ENCODE assay signal across 20 cellular contexts in the genomic region with DNA sequence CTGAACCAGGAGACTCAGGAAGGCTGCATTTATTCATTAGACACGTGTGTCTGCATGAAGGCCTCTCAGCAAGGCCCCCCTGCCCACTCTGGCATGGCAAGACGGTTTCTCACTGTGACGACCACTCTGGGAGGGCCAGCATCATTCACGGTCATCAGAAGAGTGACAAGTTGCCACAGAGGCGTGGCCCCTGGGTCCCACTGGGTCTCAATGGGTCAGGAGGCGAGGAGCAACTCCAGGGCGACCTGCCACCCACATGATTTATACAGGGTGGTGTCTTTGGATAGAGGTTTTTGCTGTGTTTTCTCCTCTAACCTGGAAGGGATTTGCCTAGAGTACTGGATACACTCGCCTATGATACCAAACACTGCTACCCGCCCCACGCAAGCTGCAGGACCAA.
"Had no signal": no experiment of that assay in that cellular context is flagged by ENCODE, and none has a peak within 500 bp of the region (broad histone marks: within the 10 kb centered on the region; RNA-seq: fewer than 3 reads in every experiment).

No MANE protein-coding gene starts in this region.

- H3K27me3 ChIP-seq: testis had no signal

- H3K27ac Mint-ChIP-seq: activated CD4-positive, alpha-beta memory T cell treated with anti-CD3 and anti-CD28 coated beads for 36 hours; activated naive CD4-positive, alpha-beta T cell treated with anti-CD3 and anti-CD28 coated beads, Interleukin-2, amount 50 U/mL, for 24 hours; activated naive CD8-positive, alpha-beta T cell treated with anti-CD3 and anti-CD28 coated beads, Interleukin-2, amount 50 U/mL, for 24 hours; activated T-cell treated with anti-CD3 and anti-CD28 coated beads, Interleukin-2, amount 50 U/mL, for 24 hours; dendritic cell treated with granulocyte-macrophage colony-stimulating factor and Interleukin-4, amounts not matched to agents 40 ng/mL and 50 ng/mL, for 4 days; endodermal cell; nephron; progenitor cell of endocrine pancreas had no signal

- H3K4me3 Mint-ChIP-seq: activated CD4-positive, alpha-beta memory T cell treated with anti-CD3 and anti-CD28 coated beads for 36 hours; activated naive CD4-positive, alpha-beta T cell treated with anti-CD3 and anti-CD28 coated beads, Interleukin-2, amount 50 U/mL, for 24 hours; activated naive CD8-positive, alpha-beta T cell treated with anti-CD3 and anti-CD28 coated beads, Interleukin-2, amount 50 U/mL, for 24 hours; activated T-cell treated with anti-CD3 and anti-CD28 coated beads, Interleukin-2, amount 50 U/mL, for 24 hours; dendritic cell treated with granulocyte-macrophage colony-stimulating factor and Interleukin-4, amounts not matched to agents 40 ng/mL and 50 ng/mL, for 4 days; endodermal cell; nephron had no signal

- DNase-seq: activated CD4-positive, alpha-beta memory T cell treated with anti-CD3 and anti-CD28 coated beads for 36 hours; activated CD4-positive, alpha-beta T cell treated with anti-CD3 and anti-CD28 coated beads for 48 hours; activated CD8-positive, alpha-beta memory T cell treated with anti-CD3 and anti-CD28 coated beads, Interleukin-2, amount 50 U/mL, for 4 hours; activated naive CD8-positive, alpha-beta T cell treated with anti-CD3 and anti-CD28 coated beads, Interleukin-2, amount 50 U/mL, for 24 hours; activated T-cell treated with anti-CD3 and anti-CD28 coated beads, Interleukin-2, amount 50 U/mL, for 24 hours; amygdala; caudate nucleus; endodermal cell; foreskin fibroblast; retina; stimulated activated CD4-positive, alpha-beta T cell treated with anti-CD3 and anti-CD28 coated beads, Interleukin-2, amount 100 ng/mL, for 48 hours; stimulated activated naive CD8-positive, alpha-beta T cell treated with anti-CD3 and anti-CD28 coated beads, Interleukin-15, Interleukin-2, amounts not matched to agents 100 U/mL and 50 U/mL, for 24 hours; T-helper 1 cell; testis; trophoblast cell had no signal

- H3K4me3 ChIP-seq: testis had no signal

- H3K9me3 ChIP-seq: testis had no signal

- ATAC-seq: activated naive CD8-positive, alpha-beta T cell treated with anti-CD3 and anti-CD28 coated beads, Interleukin-2, amount 50 U/mL, for 24 hours; esophagus mucosa; stimulated activated naive CD8-positive, alpha-beta T cell treated with anti-CD3 and anti-CD28 coated beads, Interleukin-15, Interleukin-2, amounts not matched to agents 100 U/mL and 50 U/mL, for 24 hours had no signal

- H3K27me3 Mint-ChIP-seq: activated CD4-positive, alpha-beta memory T cell treated with anti-CD3 and anti-CD28 coated beads for 36 hours; activated naive CD4-positive, alpha-beta T cell treated with anti-CD3 and anti-CD28 coated beads, Interleukin-2, amount 50 U/mL, for 24 hours; activated naive CD8-positive, alpha-beta T cell treated with anti-CD3 and anti-CD28 coated beads, Interleukin-2, amount 50 U/mL, for 24 hours; activated T-cell treated with anti-CD3 and anti-CD28 coated beads, Interleukin-2, amount 50 U/mL, for 24 hours; dendritic cell treated with granulocyte-macrophage colony-stimulating factor and Interleukin-4, amounts not matched to agents 40 ng/mL and 50 ng/mL, for 4 days; progenitor cell of endocrine pancreas had no signal

- H3K4me1 Mint-ChIP-seq: endodermal cell had no signal
